Comparison of ENCODE assay signal across 2 cellular contexts in the genomic region with DNA sequence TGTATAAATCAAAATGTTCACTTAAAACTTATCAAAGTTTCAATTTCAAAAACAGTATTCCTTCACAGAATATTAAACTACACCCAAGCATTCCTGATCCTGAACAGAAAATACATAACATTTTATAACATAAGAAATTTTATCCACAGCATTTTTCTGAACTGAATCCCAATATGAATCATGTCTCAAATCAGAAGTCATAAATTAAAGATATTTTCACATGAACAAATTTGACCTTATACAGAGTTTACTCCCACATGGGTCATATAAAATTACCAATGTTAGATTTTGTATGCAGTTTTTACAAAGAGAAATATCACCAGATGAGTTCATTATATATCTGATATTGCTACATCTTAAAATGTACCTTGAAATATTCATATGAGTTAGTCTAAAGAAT.
TF ChIP-seq lines count a peak whose summit lies in the region.

No MANE protein-coding gene starts in this region.

TF ChIP-seq in GM12878, 131 proteins besides CTCF, POLR2A, EP300 and RAD21:
- TF ChIP-seq ASH2L (IDR thresholded peaks at IDR 0.05; ENCODE audit: borderline replicate concordance, low read depth), result no peak
- no peak for TF ChIP-seq SIX5 (IDR thresholded peaks at IDR 0.05; ENCODE audit: low read depth, low read length, severe bottlenecking)
- TF ChIP-seq SPI1 (IDR thresholded peaks at IDR 0.05; ENCODE audit: borderline replicate concordance, insufficient read depth, low read depth, low read length), result no peak
- no peak for TF ChIP-seq SIN3A (IDR thresholded peaks at IDR 0.05; ENCODE audit: low read depth, low read length)
- no peak for TF ChIP-seq ZNF24 (IDR thresholded peaks at IDR 0.05)
- TF ChIP-seq CBX3 (IDR thresholded peaks at IDR 0.05; ENCODE audit: borderline replicate concordance, low read depth), result no peak
- TF ChIP-seq BMI1 (IDR thresholded peaks at IDR 0.05; ENCODE audit: borderline replicate concordance), result no peak
- no peak for TF ChIP-seq SMAD5 (IDR thresholded peaks at IDR 0.05; ENCODE audit: low read depth)
- TF ChIP-seq ATF7 (IDR thresholded peaks at IDR 0.05; ENCODE audit: low read depth), result no peak
- no peak for TF ChIP-seq YBX1 (IDR thresholded peaks at IDR 0.05)
- no peak for TF ChIP-seq FOS (IDR thresholded peaks at IDR 0.05; ENCODE audit: borderline replicate concordance, extremely low read depth, insufficient read length)
- no peak for TF ChIP-seq RB1 (IDR thresholded peaks at IDR 0.05; ENCODE audit: borderline replicate concordance)
- no peak for TF ChIP-seq ZZZ3 (IDR thresholded peaks at IDR 0.05; ENCODE audit: control insufficient read depth, insufficient read length, low read depth)
- TF ChIP-seq STAT3 (IDR thresholded peaks at IDR 0.05; ENCODE audit: low read depth, low read length), result no peak
- TF ChIP-seq NBN (IDR thresholded peaks at IDR 0.05), result no peak
- TF ChIP-seq TAF1 (IDR thresholded peaks at IDR 0.05; ENCODE audit: borderline replicate concordance, low read depth, low read length), result no peak
- no peak for TF ChIP-seq FOXK2 (IDR thresholded peaks at IDR 0.05)
TF ChIP-seq in GM12878: peak in this region for 0.

TF ChIP-seq in neural cell, 6 proteins besides CTCF, POLR2A, EP300 and RAD21:
- TF ChIP-seq MXI1 (conservative IDR thresholded peaks at IDR 0.05; ENCODE audit: poor library complexity, severe bottlenecking) (no peak), TAF1 (IDR thresholded peaks at IDR 0.05; ENCODE audit: low read depth) (no peak), POLR2AphosphoS5 (IDR thresholded peaks at IDR 0.05) (no peak), EZH2 (IDR thresholded peaks at IDR 0.05; ENCODE audit: borderline replicate concordance, insufficient read depth, low read length, poor library complexity, severe bottlenecking) (no peak), SMC3 (conservative IDR thresholded peaks at IDR 0.05; ENCODE audit: poor library complexity) (no peak)
- TF ChIP-seq, protein P1, sequence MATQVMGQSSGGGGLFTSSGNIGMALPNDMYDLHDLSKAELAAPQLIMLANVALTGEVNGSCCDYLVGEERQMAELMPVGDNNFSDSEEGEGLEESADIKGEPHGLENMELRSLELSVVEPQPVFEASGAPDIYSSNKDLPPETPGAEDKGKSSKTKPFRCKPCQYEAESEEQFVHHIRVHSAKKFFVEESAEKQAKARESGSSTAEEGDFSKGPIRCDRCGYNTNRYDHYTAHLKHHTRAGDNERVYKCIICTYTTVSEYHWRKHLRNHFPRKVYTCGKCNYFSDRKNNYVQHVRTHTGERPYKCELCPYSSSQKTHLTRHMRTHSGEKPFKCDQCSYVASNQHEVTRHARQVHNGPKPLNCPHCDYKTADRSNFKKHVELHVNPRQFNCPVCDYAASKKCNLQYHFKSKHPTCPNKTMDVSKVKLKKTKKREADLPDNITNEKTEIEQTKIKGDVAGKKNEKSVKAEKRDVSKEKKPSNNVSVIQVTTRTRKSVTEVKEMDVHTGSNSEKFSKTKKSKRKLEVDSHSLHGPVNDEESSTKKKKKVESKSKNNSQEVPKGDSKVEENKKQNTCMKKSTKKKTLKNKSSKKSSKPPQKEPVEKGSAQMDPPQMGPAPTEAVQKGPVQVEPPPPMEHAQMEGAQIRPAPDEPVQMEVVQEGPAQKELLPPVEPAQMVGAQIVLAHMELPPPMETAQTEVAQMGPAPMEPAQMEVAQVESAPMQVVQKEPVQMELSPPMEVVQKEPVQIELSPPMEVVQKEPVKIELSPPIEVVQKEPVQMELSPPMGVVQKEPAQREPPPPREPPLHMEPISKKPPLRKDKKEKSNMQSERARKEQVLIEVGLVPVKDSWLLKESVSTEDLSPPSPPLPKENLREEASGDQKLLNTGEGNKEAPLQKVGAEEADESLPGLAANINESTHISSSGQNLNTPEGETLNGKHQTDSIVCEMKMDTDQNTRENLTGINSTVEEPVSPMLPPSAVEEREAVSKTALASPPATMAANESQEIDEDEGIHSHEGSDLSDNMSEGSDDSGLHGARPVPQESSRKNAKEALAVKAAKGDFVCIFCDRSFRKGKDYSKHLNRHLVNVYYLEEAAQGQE (IDR thresholded peaks at IDR 0.05; ENCODE audit: borderline replicate concordance), result no peak
